In genomic region chr11:15972838-15973237, GRCh38 we compare ENCODE assay signal across 16 cellular contexts.
DNase-seq lines count a peak whose midpoint lies in the region; ATAC-seq and TF ChIP-seq lines count a peak whose summit lies in the region.
"Had no signal": no experiment of that assay in that cellular context is flagged by ENCODE, and none has a peak within 500 bp of the region (broad histone marks: within the 10 kb centered on the region; RNA-seq: fewer than 3 reads in every experiment).

No MANE protein-coding gene starts in this region.

- H3K36me3 Mint-ChIP-seq in WTC11, result no peaks in the 10 kb centered on the region
- H3K36me3 Mint-ChIP-seq: CD14-positive monocyte had no signal

- ATAC-seq in WTC11, result peak; percentile 54; the same call in 1 of the 2 replicates
- no peak for ATAC-seq in psoas muscle
- no peak for ATAC-seq in upper lobe of right lung
- ATAC-seq: A549 had no signal

- intact Hi-C loops in psoas muscle (cut with DNase I) (loop anchor here in 1 of 2 donors (5.0 kb wide), 1 partner anchor 634 kb away; no protein-coding TSS in a partner anchor), upper lobe of right lung (cut with DNase I) (no loop called here)

- H3K27ac ChIP-seq in psoas muscle, result peak overlapping the region; percentile 95
- no peak overlapping the region for H3K27ac ChIP-seq in upper lobe of right lung
- H3K27ac ChIP-seq: A549, RWPE1 had no signal

- H3K27me3 Mint-ChIP-seq in WTC11 (ENCODE audit: low read depth), result no peaks in the 10 kb centered on the region

- peak; percentile 73 for DNase-seq in NCI-H2029 (lab: John Stamatoyannopoulos, UW)
- no peak for DNase-seq in NCI-H2029 treated with DMSO at 0.1 percent for 48 hours (lab: John Stamatoyannopoulos, UW)
- DNase-seq in NCI-H510A (lab: John Stamatoyannopoulos, UW), result peak; percentile 15
- peak; percentile 33 for DNase-seq in WTC11 (ENCODE audit: low spot score)
- DNase-seq in psoas muscle, result no peak
- DNase-seq in activated CD8-positive, alpha-beta memory T cell treated with anti-CD3 and anti-CD28 coated beads, Interleukin-2, amount 50 U/mL, for 4 hours, result no peak
- no peak for DNase-seq in AML-193 (lab: John Stamatoyannopoulos, UW)
- DNase-seq in upper lobe of right lung, result no peak
- DNase-seq: Caco-2; HCEC 1CT; NCI-H1436; NCI-H345; NK-92 treated with Interleukin-12 subunit alpha and Interleukin-12 subunit beta, amount 100 ng/mL, for 24 hours had no signal

- no peaks in the 10 kb centered on the region for H3K36me3 ChIP-seq in psoas muscle (ENCODE audit: insufficient read depth in 1 of 2, low read depth in 1 of 2)
- H3K36me3 ChIP-seq in upper lobe of right lung, result no peaks in the 10 kb centered on the region

- no peak overlapping the region for H3K4me3 Mint-ChIP-seq in WTC11
- H3K4me3 Mint-ChIP-seq: CD14-positive monocyte had no signal

- peaks cover 13% of the 10 kb centered on the region for H3K4me1 Mint-ChIP-seq in WTC11

- H3K9me3 Mint-ChIP-seq in WTC11, result no peaks in the 10 kb centered on the region
- H3K9me3 Mint-ChIP-seq: CD14-positive monocyte had no signal

- H3K4me3 ChIP-seq in psoas muscle (no peak overlapping the region), upper lobe of right lung (no peak overlapping the region)
- H3K4me3 ChIP-seq: A549 had no signal

- peaks cover 47% of the 10 kb centered on the region for H3K4me1 ChIP-seq in psoas muscle
- peaks cover 19% of the 10 kb centered on the region for H3K4me1 ChIP-seq in upper lobe of right lung

- H3K9me3 ChIP-seq in psoas muscle (no peaks in the 10 kb centered on the region), upper lobe of right lung (no peaks in the 10 kb centered on the region)
- H3K9me3 ChIP-seq: A549, Caco-2 had no signal

- WGBS in psoas muscle, 3 donors, result 26 to 49% (median 28%) methylated on average over 5 of the region's 5 CpGs

- no peak overlapping the region for H3K27ac Mint-ChIP-seq in WTC11
- H3K27ac Mint-ChIP-seq: CD14-positive monocyte had no signal

- no peaks in the 10 kb centered on the region for H3K27me3 ChIP-seq in psoas muscle (ENCODE audit: insufficient read depth in 3 of 3, low read length in 2 of 3)
- H3K27me3 ChIP-seq in upper lobe of right lung, result no peaks in the 10 kb centered on the region

- POLR2A ChIA-PET in WTC11 (lab: Charles Lee), result no interaction called here

- no peak for TF ChIP-seq CTCF in WTC11 (IDR thresholded peaks at IDR 0.05)
- TF ChIP-seq CTCF in psoas muscle (IDR thresholded peaks at IDR 0.05), result no peak
- TF ChIP-seq CTCF in upper lobe of right lung (IDR thresholded peaks at IDR 0.05), result no peak

- CTCF ChIA-PET in WTC11 (lab: Charles Lee), result no interaction called here

TF ChIP-seq in WTC11, 78 proteins besides CTCF, POLR2A, EP300 and RAD21:
- TF ChIP-seq NFE2L1 (CRISPR knock-in tag; IDR thresholded peaks at IDR 0.05) (no peak), ZNF263 (CRISPR knock-in tag; IDR thresholded peaks at IDR 0.05; ENCODE audit: low read depth) (no peak), CBFB (CRISPR knock-in tag; IDR thresholded peaks at IDR 0.05; ENCODE audit: low read depth) (no peak), GRHL2 (CRISPR knock-in tag; IDR thresholded peaks at IDR 0.05; ENCODE audit: insufficient replicate concordance, severe bottlenecking) (no peak)
- TF ChIP-seq, protein P1, sequence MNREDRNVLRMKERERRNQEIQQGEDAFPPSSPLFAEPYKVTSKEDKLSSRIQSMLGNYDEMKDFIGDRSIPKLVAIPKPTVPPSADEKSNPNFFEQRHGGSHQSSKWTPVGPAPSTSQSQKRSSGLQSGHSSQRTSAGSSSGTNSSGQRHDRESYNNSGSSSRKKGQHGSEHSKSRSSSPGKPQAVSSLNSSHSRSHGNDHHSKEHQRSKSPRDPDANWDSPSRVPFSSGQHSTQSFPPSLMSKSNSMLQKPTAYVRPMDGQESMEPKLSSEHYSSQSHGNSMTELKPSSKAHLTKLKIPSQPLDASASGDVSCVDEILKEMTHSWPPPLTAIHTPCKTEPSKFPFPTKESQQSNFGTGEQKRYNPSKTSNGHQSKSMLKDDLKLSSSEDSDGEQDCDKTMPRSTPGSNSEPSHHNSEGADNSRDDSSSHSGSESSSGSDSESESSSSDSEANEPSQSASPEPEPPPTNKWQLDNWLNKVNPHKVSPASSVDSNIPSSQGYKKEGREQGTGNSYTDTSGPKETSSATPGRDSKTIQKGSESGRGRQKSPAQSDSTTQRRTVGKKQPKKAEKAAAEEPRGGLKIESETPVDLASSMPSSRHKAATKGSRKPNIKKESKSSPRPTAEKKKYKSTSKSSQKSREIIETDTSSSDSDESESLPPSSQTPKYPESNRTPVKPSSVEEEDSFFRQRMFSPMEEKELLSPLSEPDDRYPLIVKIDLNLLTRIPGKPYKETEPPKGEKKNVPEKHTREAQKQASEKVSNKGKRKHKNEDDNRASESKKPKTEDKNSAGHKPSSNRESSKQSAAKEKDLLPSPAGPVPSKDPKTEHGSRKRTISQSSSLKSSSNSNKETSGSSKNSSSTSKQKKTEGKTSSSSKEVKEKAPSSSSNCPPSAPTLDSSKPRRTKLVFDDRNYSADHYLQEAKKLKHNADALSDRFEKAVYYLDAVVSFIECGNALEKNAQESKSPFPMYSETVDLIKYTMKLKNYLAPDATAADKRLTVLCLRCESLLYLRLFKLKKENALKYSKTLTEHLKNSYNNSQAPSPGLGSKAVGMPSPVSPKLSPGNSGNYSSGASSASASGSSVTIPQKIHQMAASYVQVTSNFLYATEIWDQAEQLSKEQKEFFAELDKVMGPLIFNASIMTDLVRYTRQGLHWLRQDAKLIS (CRISPR knock-in tag; IDR thresholded peaks at IDR 0.05; ENCODE audit: borderline replicate concordance), result no peak

Comparison
In these comparisons a context has a peak if more than half of its experiments do, and no peak if none do; other contexts are left out.
1. DNase-seq: peak in NCI-H2029 (single experiment), NCI-H510A (single experiment) and WTC11 (single experiment); none in NCI-H2029 treated with DMSO at 0.1 percent for 48 hours (single experiment), psoas muscle (0 of 2), activated CD8-positive, alpha-beta memory T cell treated with anti-CD3 and anti-CD28 coated beads, Interleukin-2, amount 50 U/mL, for 4 hours (single experiment), AML-193 (0 of 2) and upper lobe of right lung (single experiment).